Comparison of ENCODE assay signal across 1 cellular context in genomic region chr6:96236471-96236870, GRCh38.
TF ChIP-seq lines count a peak whose summit lies in the region.

No MANE protein-coding gene starts in this region.

TF ChIP-seq in H1, 55 proteins besides CTCF, POLR2A, EP300 and RAD21 (continued from another document):
- no peak for TF ChIP-seq POLR2AphosphoS5 (IDR thresholded peaks at IDR 0.05; ENCODE audit: low read depth, low read length)
